In the genomic region with DNA sequence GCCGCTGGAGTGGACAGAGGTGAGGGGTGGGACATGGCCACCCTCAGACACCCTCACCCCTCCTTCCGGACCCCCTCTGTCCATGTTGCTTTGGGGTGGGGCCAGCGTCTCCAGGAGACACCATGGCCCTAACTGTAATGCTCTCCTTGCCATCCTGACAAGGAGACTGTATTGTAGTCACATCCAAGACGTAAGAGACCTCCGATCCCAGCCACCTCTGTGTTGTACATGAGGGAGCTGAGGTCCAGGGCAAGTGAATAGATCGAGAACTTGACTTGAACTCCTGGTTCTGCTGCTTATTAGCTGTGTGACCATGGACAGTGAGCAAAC, we compare ENCODE assay signal across 21 cellular contexts. TPM values are rescaled to one million over a fixed set of nuclear protein-coding genes. Genes with fewer than 3 reads are reported as not detected.
DNase-seq lines count a peak whose midpoint lies in the region; ATAC-seq, FAIRE-seq and TF ChIP-seq lines count a peak whose summit lies in the region.
"Had no signal": no experiment of that assay in that cellular context is flagged by ENCODE, and none has a peak within 500 bp of the region (broad histone marks: within the 10 kb centered on the region; RNA-seq: fewer than 3 reads in every experiment).

No MANE protein-coding gene starts in this region.

- no peak overlapping the region for H2AFZ ChIP-seq in HepG2 (ENCODE audit: low read length)

- POLR2A ChIA-PET in HepG2 (lab: Yijun Ruan, JAX), result interaction anchor here (1.4 kb wide), 1 partner anchor 26 kb away, joined by 3 read pairs; no protein-coding TSS in a partner anchor
- POLR2A ChIA-PET in RWPE1 (lab: Yijun Ruan, JAX; ENCODE audit: low non-redundant PET), result no interaction called here

- 0 out of 2 replicates have a peak, but pooled peaks cover 10% of the 10 kb centered on the region for H4K20me1 ChIP-seq in HepG2 (ENCODE audit: insufficient read depth, low read length)

- BruUV-seq in HepG2 (replicated peaks; lab: Mats Ljungman, UMichigan), result no TSS peak

- H3K27ac ChIP-seq in HepG2 (ENCODE audit: extremely low read length, insufficient read depth, low read length) (no peak overlapping the region), right lobe of liver (no peak overlapping the region), RWPE1 (peak overlapping the region; percentile 1; the same call in 1 of the 2 replicates)
- H3K27ac ChIP-seq: SJCRH30 had no signal

- H3K36me3 ChIP-seq in HepG2 (replicated peaks in 1 of 2; ENCODE audit: control insufficient read depth in 1 of 2, insufficient read depth in 2 of 2, low read length in 2 of 2) (peaks cover 74 to 97% of the 10 kb centered on the region in 2 experiments), right lobe of liver (peaks cover 0 to 49% (median 18%) of the 10 kb centered on the region in 4 donors), MG63 (peaks cover 88% of the 10 kb centered on the region)

- ATAC-seq in HepG2, result no peak
- no peak for ATAC-seq in right lobe of liver
- no peak for ATAC-seq in GM18520 (IDR thresholded peaks at IDR 0.05; ENCODE audit: unreplicated experiment)

- TF ChIP-seq EP300 in HepG2 (IDR thresholded peaks at IDR 0.05; ENCODE audit: low read depth in 2 of 2, low read length in 2 of 2) (no peak), HepG2 (CRISPR knock-in tag; IDR thresholded peaks at IDR 0.05; ENCODE audit: borderline replicate concordance) (no peak)

- no peaks in the 10 kb centered on the region for H3K4me1 Mint-ChIP-seq in nephron progenitor cell

- no peak for FAIRE-seq in HepG2 (lab: Jason Lieb, UNC)
- FAIRE-seq: GM12891, GM18507 had no signal

- TF ChIP-seq RAD21 in HepG2 (CRISPR knock-in tag; IDR thresholded peaks at IDR 0.05), result no peak

- no peak for DNase-seq in HepG2 (ENCODE audit: low spot score)
- DNase-seq in right lobe of liver, result no peak
- no peak for DNase-seq in RWPE1 (ENCODE audit: low spot score)
- no peak for DNase-seq in nephron progenitor cell
- DNase-seq in COLO668 (lab: John Stamatoyannopoulos, UW; ENCODE audit: unreplicated experiment), result no peak
- no peak for DNase-seq in MG63
- DNase-seq: CD4-positive, alpha-beta memory T cell; DMS 273 treated with DMSO at 0.1 percent for 48 hours; GF-D8; GOT3; KBM-7; NCI-H1436; NCI-H2029 treated with DMSO at 0.1 percent for 48 hours; NCI-H2171 treated with DMSO at 0.1 percent for 48 hours; NCI-H446 treated with DMSO at 0.1 percent for 48 hours; NCI-H748 treated with DMSO at 0.1 percent for 48 hours; OCI-M1; SJCRH30 had no signal

- TF ChIP-seq POLR2A in HepG2 (IDR thresholded peaks at IDR 0.05; ENCODE audit: insufficient read depth in 1 of 2, low read depth in 2 of 2, low read length in 2 of 2), result peak; percentile 31 to 36; a peak in 2 of 4 replicates
- TF ChIP-seq POLR2A in right lobe of liver (IDR thresholded peaks at IDR 0.05), result no peak

- CTCF ChIA-PET in HepG2 (lab: Yijun Ruan, JAX; ENCODE audit: low intra/inter-chr PET ratio, low total read pairs) (no interaction called here), RWPE1 (lab: Yijun Ruan, JAX) (no interaction called here)

- H3K4me3 Mint-ChIP-seq in nephron progenitor cell, result no peak overlapping the region
- H3K4me3 Mint-ChIP-seq: CD4-positive, alpha-beta memory T cell had no signal

- peaks cover 5% of the 10 kb centered on the region for H3K27me3 Mint-ChIP-seq in nephron progenitor cell (ENCODE audit: low read depth, poor library complexity)
- H3K27me3 Mint-ChIP-seq: CD4-positive, alpha-beta memory T cell had no signal

- no peaks in the 10 kb centered on the region for H3K9me3 Mint-ChIP-seq in nephron progenitor cell
- H3K9me3 Mint-ChIP-seq: CD4-positive, alpha-beta memory T cell had no signal

- H3K79me2 ChIP-seq in HepG2 (ENCODE audit: insufficient read depth, low read length), result no peaks in the 10 kb centered on the region

- intact Hi-C loops in HepG2 (cut with micrococcal nuclease; ENCODE audit: unreplicated experiment) (no loop called here), right lobe of liver (cut with DNase I) (no loop called here)

- H3K4me3 ChIP-seq in HepG2 (replicated peaks in 1 of 3; ENCODE audit: insufficient read depth in 1 of 3, low read depth in 2 of 3, low read length in 3 of 3) (no peak overlapping the region), right lobe of liver (no peak overlapping the region), MG63 (no peak overlapping the region)
- H3K4me3 ChIP-seq: SJCRH30 had no signal

- no peaks in the 10 kb centered on the region for H3K27me3 ChIP-seq in HepG2 (ENCODE audit: control insufficient read depth in 1 of 2, insufficient read depth in 2 of 2, low read length in 2 of 2)
- H3K27me3 ChIP-seq in right lobe of liver, result no peaks in the 10 kb centered on the region
- H3K27me3 ChIP-seq in MG63, result no peaks in the 10 kb centered on the region
- H3K27me3 ChIP-seq: SJCRH30 had no signal

- peak overlapping the region; percentile 64 for H3K27ac Mint-ChIP-seq in nephron progenitor cell

- H3K36me3 Mint-ChIP-seq in nephron progenitor cell (ENCODE audit: low read depth), result peaks cover 24% of the 10 kb centered on the region

- H3K4me1 ChIP-seq in HepG2 (ENCODE audit: insufficient read depth, low read length) (no peaks in the 10 kb centered on the region), right lobe of liver (no peaks in the 10 kb centered on the region)
- H3K4me1 ChIP-seq: SJCRH30 had no signal

- H3K9me3 ChIP-seq in HepG2 (ENCODE audit: low read length) (no peaks in the 10 kb centered on the region), right lobe of liver (no peaks in the 10 kb centered on the region), MG63 (no peaks in the 10 kb centered on the region)
- H3K9me3 ChIP-seq: SJCRH30 had no signal

- TF ChIP-seq CTCF in HepG2 (CRISPR knock-in tag; IDR thresholded peaks at IDR 0.05) (no peak), right lobe of liver (IDR thresholded peaks at IDR 0.05) (no peak), RWPE1 (conservative IDR thresholded peaks at IDR 0.05; ENCODE audit: low read depth) (no peak), nephron progenitor cell (IDR thresholded peaks at IDR 0.05) (no peak)

- in situ Hi-C loops in HepG2 (cut with HindIII; ENCODE audit: extremely low pct_ligation_motif_present, low pct_unique_long_range_greater_than_20kb), result loop anchor here (25.0 kb wide), 2 partner anchors 765 to 1165 kb away; a partner anchor contains a TSS

- H3K9ac ChIP-seq in HepG2 (ENCODE audit: insufficient read depth, low read depth, low read length), result no peak overlapping the region

- H3K4me2 ChIP-seq in HepG2 (ENCODE audit: low read depth, low read length), result no peak overlapping the region

- 96% methylated on average over 6 of the region's 6 CpGs for WGBS in HepG2 (ENCODE audit: low lambda C conversion rate)
- WGBS in right lobe of liver (ENCODE audit: insufficient coverage, low coverage, low lambda C conversion rate, missing lambda C conversion rate), result no CpG with 5 or more reads among the region's 6 CpGs

RNA-seq across cellular contexts. Expression of a gene that starts 30.2 kb away (rescaled TPM):
- 94.8 and 135 TPM in 2 replicates for total RNA-seq in HepG2 (2016; rRNA removed; fragmentation: Illumina TruSeq; extraction: Trizol)
- total RNA-seq in HepG2 (2016; cell fraction: cytosol; rRNA removed; fragmentation: Illumina TruSeq; extraction: Trizol; ENCODE audit: low read depth), result 40.5 and 40.7 TPM in 2 replicates
- total RNA-seq in HepG2 (2016; cell fraction: insoluble cytoplasmic fraction; rRNA removed; fragmentation: Illumina TruSeq; extraction: Trizol), result 93.2 and 125 TPM in 2 replicates
- 103 and 106 TPM in 2 replicates for total RNA-seq in HepG2 (2016; cell fraction: membrane; rRNA removed; fragmentation: Illumina TruSeq; extraction: Trizol)
- total RNA-seq in HepG2 (2016; cell fraction: nucleus; rRNA removed; fragmentation: Illumina TruSeq; extraction: Trizol), result 115 and 134 TPM in 2 replicates
- polyA plus RNA-seq in HepG2 (2011; rRNA removed), result 262 and 280 TPM in 2 replicates
- polyA plus RNA-seq in HepG2 (2011; cell fraction: cytosol; rRNA removed), result 132 and 169 TPM in 2 replicates
- polyA plus RNA-seq in HepG2 (2011; cell fraction: nucleus; rRNA removed), result 753 and 830 TPM in 2 replicates
- polyA plus RNA-seq in HepG2 (2012), result 105 and 114 TPM in 2 replicates
- polyA plus RNA-seq in HepG2 (2016; cell fraction: cytosol; fragmentation: Illumina TruSeq; extraction: Trizol; ENCODE audit: low read depth), result 31.3 and 37.9 TPM in 2 replicates
- 94.5 and 105 TPM in 2 replicates for polyA plus RNA-seq in HepG2 (2016; cell fraction: insoluble cytoplasmic fraction; fragmentation: Illumina TruSeq; extraction: Trizol; ENCODE audit: low read depth)
- polyA plus RNA-seq in HepG2 (2016; cell fraction: membrane; fragmentation: Illumina TruSeq; extraction: Trizol; ENCODE audit: low read depth), result 62.4 and 65.8 TPM in 2 replicates
- 279 and 292 TPM in 2 replicates for polyA plus RNA-seq in HepG2 (2016; cell fraction: nucleus; fragmentation: Illumina TruSeq; extraction: Trizol; ENCODE audit: insufficient read depth, low read depth)
- 472 and 743 TPM in 2 replicates for polyA minus RNA-seq in HepG2 (2011; rRNA and poly(A)+ RNA removed; ENCODE audit: low replicate concordance)
- 96.6 and 110 TPM in 2 replicates for polyA minus RNA-seq in HepG2 (2011; cell fraction: cytosol; rRNA and poly(A)+ RNA removed)
- polyA minus RNA-seq in HepG2 (2011; cell fraction: nucleus; rRNA and poly(A)+ RNA removed), result 279 and 332 TPM in 2 replicates
- 10 to 100 TPM; 15.8 to 35.7 (median 26.9) TPM for total RNA-seq in right lobe of liver
- total RNA-seq in MG63 (2014; rRNA removed; shearing (Covaris generic); ENCODE audit: low replicate concordance), result 51.9 and 81.6 TPM in 2 replicates

RNA-seq across cellular contexts. Expression of a gene that starts 47.0 kb away (rescaled TPM):
- total RNA-seq in HepG2 (2016; rRNA removed; fragmentation: Illumina TruSeq; extraction: Trizol), result 59.0 and 76.7 TPM in 2 replicates
- total RNA-seq in HepG2 (2016; cell fraction: cytosol; rRNA removed; fragmentation: Illumina TruSeq; extraction: Trizol; ENCODE audit: low read depth), result 20.7 and 23.8 TPM in 2 replicates
- total RNA-seq in HepG2 (2016; cell fraction: insoluble cytoplasmic fraction; rRNA removed; fragmentation: Illumina TruSeq; extraction: Trizol), result 60.0 and 73.9 TPM in 2 replicates
- 44.0 and 46.8 TPM in 2 replicates for total RNA-seq in HepG2 (2016; cell fraction: membrane; rRNA removed; fragmentation: Illumina TruSeq; extraction: Trizol)
- total RNA-seq in HepG2 (2016; cell fraction: nucleus; rRNA removed; fragmentation: Illumina TruSeq; extraction: Trizol), result 34.8 and 41.9 TPM in 2 replicates
- 67.5 and 78.9 TPM in 2 replicates for polyA plus RNA-seq in HepG2 (2011; rRNA removed)
- 60.0 and 71.4 TPM in 2 replicates for polyA plus RNA-seq in HepG2 (2011; cell fraction: cytosol; rRNA removed)
- polyA plus RNA-seq in HepG2 (2011; cell fraction: nucleus; rRNA removed), result 32.2 and 35.4 TPM in 2 replicates
- polyA plus RNA-seq in HepG2 (2012), result 42.9 and 53.6 TPM in 2 replicates
- 9.2 and 11.4 TPM in 2 replicates for polyA plus RNA-seq in HepG2 (2016; cell fraction: cytosol; fragmentation: Illumina TruSeq; extraction: Trizol; ENCODE audit: low read depth)
- polyA plus RNA-seq in HepG2 (2016; cell fraction: insoluble cytoplasmic fraction; fragmentation: Illumina TruSeq; extraction: Trizol; ENCODE audit: low read depth), result 89.8 and 91.4 TPM in 2 replicates
- 27.9 and 34.0 TPM in 2 replicates for polyA plus RNA-seq in HepG2 (2016; cell fraction: membrane; fragmentation: Illumina TruSeq; extraction: Trizol; ENCODE audit: low read depth)
- 73.8 and 74.1 TPM in 2 replicates for polyA plus RNA-seq in HepG2 (2016; cell fraction: nucleus; fragmentation: Illumina TruSeq; extraction: Trizol; ENCODE audit: insufficient read depth, low read depth)
- polyA minus RNA-seq in HepG2 (2011; rRNA and poly(A)+ RNA removed; ENCODE audit: low replicate concordance), result 12.4 and 45.2 TPM in 2 replicates
- 55.0 and 56.7 TPM in 2 replicates for polyA minus RNA-seq in HepG2 (2011; cell fraction: cytosol; rRNA and poly(A)+ RNA removed)
- 52.0 and 54.7 TPM in 2 replicates for polyA minus RNA-seq in HepG2 (2011; cell fraction: nucleus; rRNA and poly(A)+ RNA removed)
- 10 to 100 TPM in 5 of 6 experiments, 1 to 10 TPM in 1; 8.2 to 16.8 (median 14.2) TPM for total RNA-seq in right lobe of liver
- 41.9 and 63.4 TPM in 2 replicates for total RNA-seq in MG63 (2014; rRNA removed; shearing (Covaris generic); ENCODE audit: low replicate concordance)
